Comparison of ENCODE assay signal across 16 cellular contexts in genomic region chr15:43889072-43889471, GRCh38.
DNase-seq lines count a peak whose midpoint lies in the region; TF ChIP-seq lines count a peak whose summit lies in the region.
"Had no signal": no experiment of that assay in that cellular context is flagged by ENCODE, and none has a peak within 500 bp of the region (broad histone marks: within the 10 kb centered on the region; RNA-seq: fewer than 3 reads in every experiment).

No MANE protein-coding gene starts in this region.

- H3K9me3 ChIP-seq in cardiac muscle cell (ENCODE audit: low read depth) (no peaks in the 10 kb centered on the region), left ventricle myocardium inferior (replicated peaks) (no peaks in the 10 kb centered on the region), hepatocyte (ENCODE audit: low read depth) (no peaks in the 10 kb centered on the region), GM23248 (ENCODE audit: low read depth) (no peaks in the 10 kb centered on the region)
- H3K9me3 ChIP-seq: BE2C had no signal

- peak overlapping the region; percentile 19 for H3K27ac ChIP-seq in cardiac muscle cell
- H3K27ac ChIP-seq in left ventricle myocardium inferior (replicated peaks) = no peak overlapping the region
- H3K27ac ChIP-seq in hepatocyte = no peak overlapping the region
- H3K27ac ChIP-seq in GM23248 = no peak overlapping the region

- H3K27me3 ChIP-seq in cardiac muscle cell (no peaks in the 10 kb centered on the region), left ventricle myocardium inferior (ENCODE audit: low read depth) (no peaks in the 10 kb centered on the region), hepatocyte (no peaks in the 10 kb centered on the region), GM23248 (replicated peaks; ENCODE audit: insufficient read depth) (no peaks in the 10 kb centered on the region)
- H3K27me3 ChIP-seq: BE2C had no signal

- no peak overlapping the region for H3K4me3 Mint-ChIP-seq in neural crest cell
- H3K4me3 Mint-ChIP-seq: CD4-positive, CD25-positive, alpha-beta regulatory T cell; CD8-positive, alpha-beta memory T cell; H9 had no signal

- WGBS in hepatocyte (ENCODE audit: low lambda C conversion rate, missing lambda C conversion rate) = 73% methylated on average over 4 of the region's 4 CpGs
- 96 to 98% methylated on average over 4 of the region's 4 CpGs for WGBS in GM23248 (ENCODE audit: low coverage in 1 of 2, low lambda C conversion rate in 2 of 2, missing lambda C conversion rate in 2 of 2), 2 experiments

- H3K4me1 ChIP-seq in cardiac muscle cell (ENCODE audit: low read depth) (peaks cover 20% of the 10 kb centered on the region), left ventricle myocardium inferior (peaks cover 50% of the 10 kb centered on the region), hepatocyte (ENCODE audit: insufficient read depth) (no peaks in the 10 kb centered on the region), GM23248 (ENCODE audit: insufficient read depth) (no peaks in the 10 kb centered on the region)
- H3K4me1 ChIP-seq: BE2C had no signal

- H3K36me3 Mint-ChIP-seq in neural crest cell (ENCODE audit: low read depth) = peaks cover 10% of the 10 kb centered on the region
- H3K36me3 Mint-ChIP-seq: CD8-positive, alpha-beta memory T cell had no signal

- H3K36me3 ChIP-seq in cardiac muscle cell (no peaks in the 10 kb centered on the region), left ventricle myocardium inferior (no peaks in the 10 kb centered on the region), hepatocyte (replicated peaks; ENCODE audit: insufficient read depth, low read depth) (no peaks in the 10 kb centered on the region), GM23248 (ENCODE audit: low read depth) (no peaks in the 10 kb centered on the region)
- H3K36me3 ChIP-seq: BE2C had no signal

- H3K4me1 Mint-ChIP-seq in neural crest cell = peaks cover 5% of the 10 kb centered on the region
- H3K4me1 Mint-ChIP-seq: CD8-positive, alpha-beta memory T cell had no signal

- in situ Hi-C loops in GM23248 (cut with MboI) = loop anchor here (25.0 kb wide), 1 partner anchor 598 kb away; no protein-coding TSS in a partner anchor

- no peaks in the 10 kb centered on the region for H3K9me2 ChIP-seq in hepatocyte (replicated peaks; ENCODE audit: insufficient read depth)
- no peaks in the 10 kb centered on the region for H3K9me2 ChIP-seq in GM23248 (ENCODE audit: insufficient read depth)

- H3K79me2 ChIP-seq in hepatocyte (no peaks in the 10 kb centered on the region), GM23248 (ENCODE audit: insufficient read depth) (no peaks in the 10 kb centered on the region)

- H4K20me1 ChIP-seq in hepatocyte (ENCODE audit: insufficient read depth, poor library complexity, severe bottlenecking) (no peaks in the 10 kb centered on the region), GM23248 (ENCODE audit: insufficient read depth) (no peaks in the 10 kb centered on the region)

- H3K4me3 ChIP-seq in cardiac muscle cell (no peak overlapping the region), left ventricle myocardium inferior (no peak overlapping the region), hepatocyte (no peak overlapping the region), GM23248 (no peak overlapping the region)

- H3K4me2 ChIP-seq in hepatocyte (no peak overlapping the region), GM23248 (ENCODE audit: unreplicated experiment) (no peak overlapping the region)

- no peaks in the 10 kb centered on the region for H3K9me3 Mint-ChIP-seq in neural crest cell
- H3K9me3 Mint-ChIP-seq: CD4-positive, CD25-positive, alpha-beta regulatory T cell; CD8-positive, alpha-beta memory T cell; H9 had no signal

- DNase-seq in cardiac muscle cell (ENCODE audit: low read depth in 1 of 2, low spot score in 1 of 2) = no peak
- no peak for DNase-seq in left ventricle myocardium inferior
- peak; percentile 31 for DNase-seq in hepatocyte (ENCODE audit: low spot score)
- DNase-seq in neural crest cell (ENCODE audit: low read depth, low spot score) = no peak
- DNase-seq in GM23248 = no peak
- DNase-seq in SW 1271 (lab: John Stamatoyannopoulos, UW) = no peak
- no peak for DNase-seq in cortex of kidney (lab: John Stamatoyannopoulos, UW)
- DNase-seq: ACHN; BE2C; C1 segment of cervical spinal cord; CD4-positive, CD25-positive, alpha-beta regulatory T cell; CD8-positive, alpha-beta memory T cell; COR-L47; DMS79 treated with DMSO at 0.1 percent for 48 hours; GF-D8; H9 had no signal

- intact Hi-C loops in left ventricle myocardium inferior (cut with micrococcal nuclease) = no loop called here

- no peak for TF ChIP-seq CTCF in cardiac muscle cell (IDR thresholded peaks at IDR 0.05; ENCODE audit: low read depth, low read length)
- TF ChIP-seq CTCF in left ventricle myocardium inferior (IDR thresholded peaks at IDR 0.05; ENCODE audit: borderline replicate concordance) = no peak
- TF ChIP-seq CTCF in hepatocyte (IDR thresholded peaks at IDR 0.05; ENCODE audit: poor library complexity) = no peak
- TF ChIP-seq CTCF in neural crest cell (conservative IDR thresholded peaks at IDR 0.05) = no peak

- H3K27ac Mint-ChIP-seq in neural crest cell (ENCODE audit: unreplicated experiment) = peak overlapping the region; percentile 8
- H3K27ac Mint-ChIP-seq: CD4-positive, CD25-positive, alpha-beta regulatory T cell; CD8-positive, alpha-beta memory T cell had no signal

- no peaks in the 10 kb centered on the region for H3K27me3 Mint-ChIP-seq in neural crest cell (ENCODE audit: low read depth)
- H3K27me3 Mint-ChIP-seq: CD4-positive, CD25-positive, alpha-beta regulatory T cell had no signal

- H3F3A ChIP-seq in GM23248 (ENCODE audit: insufficient read depth) = no peaks in the 10 kb centered on the region

- H2AFZ ChIP-seq in hepatocyte = no peak overlapping the region
- no peak overlapping the region for H2AFZ ChIP-seq in GM23248

- H3K9ac ChIP-seq in GM23248 = no peak overlapping the region
